In the genomic region with DNA sequence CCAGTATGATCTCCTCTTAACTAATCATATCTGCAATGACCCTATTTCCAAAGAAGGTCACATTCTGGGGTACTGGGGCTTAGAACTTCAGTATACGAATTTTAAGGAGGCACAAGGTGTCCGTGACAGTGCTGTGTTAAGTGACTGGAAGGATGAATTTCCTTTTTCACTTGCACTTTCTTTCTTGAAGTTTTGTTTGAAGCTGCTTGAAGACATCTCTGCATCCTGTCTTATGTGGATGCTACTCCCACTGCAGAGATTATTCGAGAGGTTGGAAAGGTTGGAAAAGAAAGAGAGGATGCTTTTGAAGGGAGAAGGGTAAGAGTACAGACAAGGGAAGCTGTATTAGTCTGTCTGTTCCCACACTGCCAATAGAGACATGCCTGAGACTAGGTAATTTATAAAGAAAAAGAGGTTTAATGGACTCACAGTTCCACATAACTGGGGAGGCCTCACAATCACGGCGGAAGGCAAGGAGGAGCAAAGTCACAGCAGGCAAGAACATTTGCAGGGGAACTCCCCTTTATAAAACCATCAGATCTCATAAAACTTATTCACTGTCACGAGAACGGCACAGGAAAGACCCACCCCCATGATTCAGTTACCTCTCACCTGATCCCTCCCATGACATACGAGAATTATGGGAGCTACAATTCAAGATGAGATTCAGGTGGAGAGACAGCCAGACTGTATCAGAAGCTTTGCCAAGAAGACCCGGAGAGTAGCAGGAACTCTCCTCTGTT, we compare ENCODE assay signal across 11 cellular contexts. TPM values are rescaled to one million over a fixed set of nuclear protein-coding genes. Genes with fewer than 3 reads are reported as not detected.
DNase-seq lines count a peak whose midpoint lies in the region; TF ChIP-seq lines count a peak whose summit lies in the region.
"Had no signal": no experiment of that assay in that cellular context is flagged by ENCODE, and none has a peak within 500 bp of the region (broad histone marks: within the 10 kb centered on the region; RNA-seq: fewer than 3 reads in every experiment).

No MANE protein-coding gene starts in this region.

- no peak overlapping the region for H3K4me3 ChIP-seq in OCI-LY7 (ENCODE audit: low read depth, low read length, poor library complexity, severe bottlenecking)
- H3K4me3 ChIP-seq: thyroid gland had no signal

- no peaks in the 10 kb centered on the region for H3K79me2 ChIP-seq in OCI-LY7 (ENCODE audit: insufficient read depth, low read depth, low read length)

- no peaks in the 10 kb centered on the region for H3K36me3 ChIP-seq in OCI-LY7 (ENCODE audit: insufficient read depth, low read length)
- H3K36me3 ChIP-seq: thyroid gland had no signal

- DNase-seq in T-helper 1 cell (peak in 3 of 5 donors; percentile 17 to 43 (median 28)), activated T-cell treated with anti-CD3 and anti-CD28 coated beads for 4 hours (peak; percentile 43), NCI-H226 (no peak), EL (no peak), posterior vena cava (ENCODE audit: low spot score) (no peak), OCI-LY7 (ENCODE audit: low spot score) (no peak)
- peak; percentile 17 for DNase-seq in effector CD8-positive, alpha-beta T cell (lab: John Stamatoyannopoulos, UW)
- DNase-seq in stimulated activated CD4-positive, alpha-beta T cell treated with anti-CD3 and anti-CD28 coated beads, TNF-alpha, amount 100 ng/mL, for 4 hours (ENCODE audit: low read depth in 3 of 3): peak in 2 of 3 experiments; percentile 28 to 41
- DNase-seq: retina, thyroid gland had no signal

- H3K27ac ChIP-seq in OCI-LY7 (ENCODE audit: low read depth, low read length, poor library complexity, severe bottlenecking): no peak overlapping the region
- H3K27ac ChIP-seq: C4-2B, thyroid gland had no signal

- no peaks in the 10 kb centered on the region for H3K9me2 ChIP-seq in OCI-LY7 (ENCODE audit: insufficient read depth, low read length)

- POLR2A ChIA-PET in OCI-LY7 (lab: Charles Lee): interaction anchor here (0.6 kb wide), 1 partner anchor 8 kb away, joined by 3 read pairs; no protein-coding TSS in a partner anchor

- no peak for TF ChIP-seq CTCF in OCI-LY7 (conservative IDR thresholded peaks at IDR 0.05; ENCODE audit: low read length)

- no peaks in the 10 kb centered on the region for H3K9me3 ChIP-seq in OCI-LY7 (ENCODE audit: low read length)
- H3K9me3 ChIP-seq: thyroid gland had no signal

- H4K20me1 ChIP-seq in OCI-LY7 (ENCODE audit: insufficient read depth, low read length): no peaks in the 10 kb centered on the region

- no TSS peak for BruUV-seq in OCI-LY7 (replicated peaks; lab: Mats Ljungman, UMichigan)

- H3K4me2 ChIP-seq in OCI-LY7 (ENCODE audit: low read length): no peak overlapping the region

- intact Hi-C loops in posterior vena cava (cut with DNase I) (loop anchor here (10.0 kb wide), 2 partner anchors 111 to 121 kb away; no protein-coding TSS in a partner anchor), OCI-LY7 (cut with micrococcal nuclease; ENCODE audit: unreplicated experiment) (no loop called here)

- H3K4me1 ChIP-seq in OCI-LY7 (ENCODE audit: insufficient read depth, low read length, poor library complexity, severe bottlenecking): peaks cover 2% of the 10 kb centered on the region

- no peak overlapping the region for H2AFZ ChIP-seq in OCI-LY7 (ENCODE audit: low read length)

- CTCF ChIA-PET in OCI-LY7 (lab: Charles Lee; ENCODE audit: unreplicated experiment): no interaction called here

RNA-seq across cellular contexts. Expression of gene RNF144A, which starts 3.6 kb away (rescaled TPM):
- total RNA-seq in posterior vena cava: 10 to 100 TPM in 1 of 2 donors, 1 to 10 TPM in 1; 9.4 to 11.8 TPM
- 1.9 and 2.1 TPM in 2 replicates for total RNA-seq in OCI-LY7 (2014; rRNA removed; shearing (Covaris generic))
- total RNA-seq in OCI-LY7 (2022): 0.87 and 1.1 TPM in 2 replicates

RNA-seq across cellular contexts. Expression of gene RSAD2, which starts 36.0 kb away (rescaled TPM):
- total RNA-seq in posterior vena cava (1 to 10 TPM; 3.8 to 6.9 TPM), OCI-LY7 (2022) (not detected in 2 replicates)
- total RNA-seq in OCI-LY7 (2014; rRNA removed; shearing (Covaris generic)): not detected in 2 replicates

RNA-seq across cellular contexts. Expression of gene CMPK2, which starts 47.9 kb away (rescaled TPM):
- total RNA-seq in posterior vena cava (1 to 10 TPM; 3.0 to 4.9 TPM), OCI-LY7 (2022) (0.72 and 0.99 TPM in 2 replicates)
- 0.28 TPM in 1 of 2 replicates, not detected in the other for total RNA-seq in OCI-LY7 (2014; rRNA removed; shearing (Covaris generic))

Comparison
In these comparisons a context has a peak if more than half of its experiments do, and no peak if none do; other contexts are left out.
1. DNase-seq: peak in T-helper 1 cell (3 of 5), activated T-cell treated with anti-CD3 and anti-CD28 coated beads for 4 hours (single experiment), effector CD8-positive, alpha-beta T cell (single experiment) and stimulated activated CD4-positive, alpha-beta T cell treated with anti-CD3 and anti-CD28 coated beads, TNF-alpha, amount 100 ng/mL, for 4 hours (2 of 3); none in NCI-H226 (single experiment), EL (single experiment), posterior vena cava (single experiment) and OCI-LY7 (single experiment).